Comparison of ENCODE assay signal across 8 cellular contexts in genomic region chr10:132331259-132331955, GRCh38. TPM values are rescaled to one million over a fixed set of nuclear protein-coding genes. Genes with fewer than 3 reads are reported as not detected.
DNase-seq lines count a peak whose midpoint lies in the region; ATAC-seq, FAIRE-seq and TF ChIP-seq lines count a peak whose summit lies in the region.

No MANE protein-coding gene starts in this region.

- no peak overlapping the region for H4K5ac ChIP-seq in mesendoderm (ENCODE audit: low read length)

- H3K4me2 ChIP-seq in GM23248 (ENCODE audit: unreplicated experiment) (peak overlapping the region; percentile 89), mesendoderm (ENCODE audit: low read length) (peak overlapping the region; percentile 85)

- peak overlapping the region; percentile 83 for H3K4ac ChIP-seq in mesendoderm (ENCODE audit: low read depth, low read length)

- H3K23ac ChIP-seq in mesendoderm (ENCODE audit: low read length): peak overlapping the region; percentile 59

- peak overlapping the region; percentile 66 for H3K27ac ChIP-seq in GM23248
- peak overlapping the region; percentile 94 for H3K27ac ChIP-seq in KOPT-K1 (ENCODE audit: low read depth, low read length, poor library complexity, severe bottlenecking)
- H3K27ac ChIP-seq in mesendoderm (ENCODE audit: low read depth, low read length): peak overlapping the region; percentile 34
- H3K27ac ChIP-seq in aorta (ENCODE audit: low read depth in 1 of 2, low read length in 2 of 2): peak overlapping the region in 1 of 2 donors; percentile 63

- peak overlapping the region; percentile 4 for H2AK5ac ChIP-seq in mesendoderm (ENCODE audit: low read length)

- H3K4me1 ChIP-seq in GM23248 (ENCODE audit: insufficient read depth) (peaks cover 26% of the 10 kb centered on the region), mesendoderm (ENCODE audit: control insufficient read depth, low read depth, low read length) (peaks cover 5% of the 10 kb centered on the region), aorta (ENCODE audit: control insufficient read depth in 1 of 2, insufficient read depth in 2 of 2, low read length in 2 of 2) (no peaks in the 10 kb centered on the region)

- H2AFZ ChIP-seq in GM23248: peak overlapping the region; percentile 82

- H2BK120ac ChIP-seq in mesendoderm (ENCODE audit: low read depth, low read length): peak overlapping the region; percentile 65

- peak overlapping the region; percentile 97 for H3K56ac ChIP-seq in mesendoderm (ENCODE audit: low read length)

- H2BK15ac ChIP-seq in mesendoderm (replicated peaks; ENCODE audit: low read depth): no peak overlapping the region

- H3K36me3 ChIP-seq in GM23248 (ENCODE audit: low read depth): no peaks in the 10 kb centered on the region; the same call in 1 of the 2 replicates
- peaks cover 27% of the 10 kb centered on the region for H3K36me3 ChIP-seq in KOPT-K1 (ENCODE audit: insufficient read depth, low read length)
- H3K36me3 ChIP-seq in bronchial epithelial cell (ENCODE audit: control insufficient read depth, insufficient read depth, low read length): no peaks in the 10 kb centered on the region
- H3K36me3 ChIP-seq in mesendoderm (ENCODE audit: control insufficient read depth, insufficient read depth, low read length): no peaks in the 10 kb centered on the region
- H3K36me3 ChIP-seq in aorta (ENCODE audit: control insufficient read depth in 1 of 2, insufficient read depth in 2 of 2, low read length in 1 of 2): no peaks in the 10 kb centered on the region

- peaks cover 8% of the 10 kb centered on the region for H3K79me1 ChIP-seq in mesendoderm (ENCODE audit: low read length)

- H3K9me3 ChIP-seq in GM23248 (ENCODE audit: low read depth) (no peaks in the 10 kb centered on the region), KOPT-K1 (ENCODE audit: insufficient read depth, low read length, poor library complexity, severe bottlenecking) (peaks cover under 1% of the 10 kb centered on the region), aorta (ENCODE audit: control insufficient read depth, low read length) (no peaks in the 10 kb centered on the region)

- no peak for FAIRE-seq in bronchial epithelial cell (lab: Jason Lieb, UNC)
- FAIRE-seq in RCC 7860 (lab: Jason Lieb, UNC): no peak

- H3K4me3 ChIP-seq in GM23248: peak overlapping the region; percentile 99
- H3K4me3 ChIP-seq in bronchial epithelial cell (ENCODE audit: low read depth, low read length): peak overlapping the region; percentile 75
- peak overlapping the region; percentile 81 for H3K4me3 ChIP-seq in mesendoderm (ENCODE audit: low read length)
- peak overlapping the region; percentile 44 to 88 for H3K4me3 ChIP-seq in aorta (ENCODE audit: low read length in 2 of 2)

- H3K27me3 ChIP-seq in GM23248 (replicated peaks; ENCODE audit: insufficient read depth): no peaks in the 10 kb centered on the region
- no peaks in the 10 kb centered on the region for H3K27me3 ChIP-seq in bronchial epithelial cell (ENCODE audit: control insufficient read depth, insufficient read depth, low read length)
- no peaks in the 10 kb centered on the region for H3K27me3 ChIP-seq in mesendoderm (ENCODE audit: insufficient read depth, low read length, poor library complexity)
- no peaks in the 10 kb centered on the region for H3K27me3 ChIP-seq in aorta (ENCODE audit: control insufficient read depth in 1 of 2, insufficient read depth in 2 of 2, low read length in 1 of 2)

- H3K9me2 ChIP-seq in GM23248 (ENCODE audit: insufficient read depth): no peaks in the 10 kb centered on the region

- H3K18ac ChIP-seq in mesendoderm (ENCODE audit: low read length): peak overlapping the region; percentile 88

- ATAC-seq in GM18502 (IDR thresholded peaks at IDR 0.05; ENCODE audit: poor library complexity, unreplicated experiment) (peak; percentile 41), aorta (ENCODE audit: low FRiP score) (peak; percentile 63)

- in situ Hi-C loops in GM23248 (cut with MboI): loop anchor here (10.0 kb wide), 1 partner anchor 107 kb away; no protein-coding TSS in a partner anchor

- 1 to 3% methylated on average over 15 to 47 of the region's 47 CpGs for WGBS in GM23248 (ENCODE audit: low coverage in 1 of 2, low lambda C conversion rate in 2 of 2, missing lambda C conversion rate in 2 of 2), 2 experiments
- whole genome bisulfite sequencing in mesendoderm (ENCODE audit: extremely low coverage, insufficient coverage, low lambda C conversion rate): no CpG with 5 or more reads among the region's 47 CpGs
- WGBS in aorta, 2 donors: 0% methylated on average over 38 to 45 of the region's 47 CpGs

- no peak overlapping the region for H2BK5ac ChIP-seq in mesendoderm (ENCODE audit: low read length)

- DNase-seq in GM23248 (no peak), bronchial epithelial cell (ENCODE audit: low read depth) (no peak), mesendoderm (no peak), aorta (no peak), RCC 7860 (ENCODE audit: low spot score) (no peak), cortex of kidney (lab: John Stamatoyannopoulos, UW) (no peak)

- no peaks in the 10 kb centered on the region for H4K20me1 ChIP-seq in GM23248 (ENCODE audit: insufficient read depth)

- intact Hi-C loops in aorta (cut with DNase I): no loop called here

- TF ChIP-seq CTCF in bronchial epithelial cell (IDR thresholded peaks at IDR 0.05; ENCODE audit: insufficient read depth, low read length, severe bottlenecking): no peak

- H3K79me2 ChIP-seq in GM23248 (ENCODE audit: insufficient read depth) (peaks cover 52% of the 10 kb centered on the region), mesendoderm (ENCODE audit: control insufficient read depth, insufficient read depth, low read length) (peaks cover 12% of the 10 kb centered on the region)

- H3F3A ChIP-seq in GM23248 (ENCODE audit: insufficient read depth): peaks cover 16% of the 10 kb centered on the region

- peak overlapping the region; percentile 85 for H3K9ac ChIP-seq in GM23248
- H3K9ac ChIP-seq in mesendoderm (ENCODE audit: low read length): peak overlapping the region; percentile 96

- peak overlapping the region; percentile 91 for H4K8ac ChIP-seq in mesendoderm (ENCODE audit: low read depth, low read length)

RNA-seq across cellular contexts. Expression of gene LRRC27, which starts 0.6 kb away (rescaled TPM):
- total RNA-seq in GM23248 (2014; rRNA removed; shearing (Covaris generic)): 7.5 and 11.1 TPM in 2 replicates
- polyA plus RNA-seq in GM23248 (2016; fragmentation: Nextera tagmentation; extraction: Ambion mirVana) (9.6 and 11.5 TPM in 2 replicates), aorta (1 to 10 TPM; 3.1 to 9.0 TPM)
- total RNA-seq in bronchial epithelial cell (4.7 and 6.9 TPM in 2 replicates), aorta (10 to 100 TPM in 1 of 2 donors, 1 to 10 TPM in 1; 4.6 to 11.7 TPM)
- polyA plus RNA-seq in mesendoderm (2013, experiment 1 of 2): 1.7 TPM
- polyA plus RNA-seq in mesendoderm (2013, experiment 2 of 2): 1.8 TPM

RNA-seq across cellular contexts. Expression of gene STK32C, which starts 23.7 kb away (rescaled TPM):
- total RNA-seq in GM23248 (2014; rRNA removed; shearing (Covaris generic)): 7.1 and 9.8 TPM in 2 replicates
- polyA plus RNA-seq in GM23248 (2016; fragmentation: Nextera tagmentation; extraction: Ambion mirVana) (8.8 TPM in 2 replicates), aorta (10 to 100 TPM in 1 of 2 donors, 1 to 10 TPM in 1; 4.9 to 12.4 TPM)
- total RNA-seq in bronchial epithelial cell (9.7 and 14.6 TPM in 2 replicates), aorta (10 to 100 TPM in 1 of 2 donors, 1 to 10 TPM in 1; 7.1 to 12.2 TPM)
- 3.8 TPM for polyA plus RNA-seq in mesendoderm (2013, experiment 1 of 2)
- polyA plus RNA-seq in mesendoderm (2013, experiment 2 of 2): 3.7 TPM
